Comparison of ENCODE assay signal across 9 cellular contexts in the genomic region with DNA sequence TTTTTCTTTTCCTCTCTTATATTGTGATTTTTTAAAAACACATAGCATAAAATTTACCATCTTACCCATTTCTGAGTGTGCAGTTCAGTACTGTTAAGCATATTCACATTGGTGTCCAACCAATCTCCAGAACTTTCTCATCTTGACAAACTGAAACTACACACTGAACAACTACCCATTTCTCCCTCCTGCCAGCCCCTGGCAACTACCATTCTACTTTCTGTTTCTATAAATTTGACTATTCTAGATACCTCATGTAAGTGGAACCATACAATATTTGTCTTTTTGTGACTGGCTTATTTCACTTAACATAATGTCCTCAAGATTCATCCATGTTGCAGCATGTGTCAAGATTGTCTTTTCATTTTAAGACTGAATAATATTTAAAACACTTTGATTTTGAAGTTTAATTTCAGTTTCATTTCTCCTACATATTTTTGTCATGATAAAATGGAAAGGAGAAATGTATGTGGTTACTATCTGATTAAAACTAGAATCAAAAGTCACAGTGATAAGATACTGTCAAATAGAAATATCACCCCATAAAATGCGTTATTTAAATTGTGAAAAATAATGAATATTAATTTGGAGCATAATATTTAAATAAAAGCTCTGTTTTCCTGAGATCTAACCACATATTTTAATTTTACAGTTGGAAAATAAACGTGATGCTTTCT.
DNase-seq lines count a peak whose midpoint lies in the region; ATAC-seq, FAIRE-seq and TF ChIP-seq lines count a peak whose summit lies in the region.
"Had no signal": no experiment of that assay in that cellular context is flagged by ENCODE, and none has a peak within 500 bp of the region (broad histone marks: within the 10 kb centered on the region; RNA-seq: fewer than 3 reads in every experiment).

No MANE protein-coding gene starts in this region.

- H3K23ac ChIP-seq in mesenchymal stem cell (ENCODE audit: low read length in 2 of 2), result no peak overlapping the region

- H3K4me1 ChIP-seq in mesenchymal stem cell (ENCODE audit: control insufficient read depth, insufficient read depth, low read depth, low read length), result no peaks in the 10 kb centered on the region
- no peaks in the 10 kb centered on the region for H3K4me1 ChIP-seq in suprapubic skin

- TF ChIP-seq CTCF in choroid plexus epithelial cell (conservative IDR thresholded peaks at IDR 0.05; ENCODE audit: low read depth, low read length) (no peak), suprapubic skin (IDR thresholded peaks at IDR 0.05) (no peak)

- H2BK15ac ChIP-seq in mesenchymal stem cell (ENCODE audit: low read depth, poor library complexity, severe bottlenecking), result no peak overlapping the region

- H3K9me3 ChIP-seq in mesenchymal stem cell (ENCODE audit: control insufficient read depth, low read length), result no peaks in the 10 kb centered on the region
- no peaks in the 10 kb centered on the region for H3K9me3 ChIP-seq in suprapubic skin

- H4K91ac ChIP-seq in mesenchymal stem cell (ENCODE audit: low read length), result no peak overlapping the region

- H3K9ac ChIP-seq in mesenchymal stem cell (ENCODE audit: low read length), result no peak overlapping the region

- no peaks in the 10 kb centered on the region for H3K79me1 ChIP-seq in mesenchymal stem cell (replicated peaks; ENCODE audit: low read length, poor library complexity, severe bottlenecking)

- H3K4ac ChIP-seq in mesenchymal stem cell (ENCODE audit: low read depth in 1 of 2, low read length in 2 of 2), result no peak overlapping the region

- peak; percentile 5 for DNase-seq in choroid plexus epithelial cell (ENCODE audit: low read depth)
- DNase-seq in DMS 273 (lab: John Stamatoyannopoulos, UW; ENCODE audit: unreplicated experiment), result no peak
- DNase-seq in mesenchymal stem cell, result no peak
- no peak for DNase-seq in HTR-8/SVneo (ENCODE audit: insufficient read length, low spot score)
- DNase-seq in suprapubic skin (ENCODE audit: low spot score in 2 of 2), result no peak

- no peak overlapping the region for H2BK120ac ChIP-seq in mesenchymal stem cell (ENCODE audit: low read depth, low read length)

- no peak for TF ChIP-seq POLR2A in GM18505 (IDR thresholded peaks at IDR 0.05; ENCODE audit: borderline replicate concordance, extremely low read depth, insufficient read depth, insufficient read length)
- TF ChIP-seq POLR2A in suprapubic skin (IDR thresholded peaks at IDR 0.05), result no peak

- H3K27ac ChIP-seq in mesenchymal stem cell (ENCODE audit: low read length, poor library complexity, severe bottlenecking) (no peak overlapping the region), suprapubic skin (no peak overlapping the region)
- H3K27ac ChIP-seq: epithelial cell of prostate had no signal

- peaks cover 4 to 50% of the 10 kb centered on the region in 2 experiments for H3K36me3 ChIP-seq in mesenchymal stem cell (ENCODE audit: control insufficient read depth in 1 of 2, insufficient read depth in 2 of 2, low read depth in 1 of 2, low read length in 2 of 2)
- peaks cover 11% of the 10 kb centered on the region for H3K36me3 ChIP-seq in suprapubic skin

- ATAC-seq in GM18505 (IDR thresholded peaks at IDR 0.05; ENCODE audit: unreplicated experiment) (peak; percentile 83), GM21515 (IDR thresholded peaks at IDR 0.05; ENCODE audit: unreplicated experiment) (peak; percentile 64), HG03439 (IDR thresholded peaks at IDR 0.05; ENCODE audit: unreplicated experiment) (peak; percentile 73)

- H2AK5ac ChIP-seq in mesenchymal stem cell (ENCODE audit: low read length, severe bottlenecking), result no peak overlapping the region

- H3K4me2 ChIP-seq in mesenchymal stem cell (ENCODE audit: low read length, poor library complexity, severe bottlenecking), result no peak overlapping the region

- no peak for TF ChIP-seq EP300 in suprapubic skin (IDR thresholded peaks at IDR 0.05)

- no peak overlapping the region for H2BK5ac ChIP-seq in mesenchymal stem cell (ENCODE audit: low read depth, low read length, poor library complexity, severe bottlenecking)

- no peak for FAIRE-seq in HTR-8/SVneo (lab: Jason Lieb, UNC)

- H2BK12ac ChIP-seq in mesenchymal stem cell (ENCODE audit: low read length in 2 of 2), result no peak overlapping the region

- H3K14ac ChIP-seq in mesenchymal stem cell (ENCODE audit: low read length in 2 of 2), result no peak overlapping the region

- no peak overlapping the region for H3K4me3 ChIP-seq in choroid plexus epithelial cell (ENCODE audit: low read depth, low read length)
- H3K4me3 ChIP-seq in mesenchymal stem cell (ENCODE audit: insufficient read depth in 1 of 2, low read depth in 1 of 2, low read length in 2 of 2), result no peak overlapping the region
- H3K4me3 ChIP-seq in suprapubic skin, result no peak overlapping the region

- H3K18ac ChIP-seq in mesenchymal stem cell (ENCODE audit: low read depth in 1 of 2, low read length in 2 of 2), result no peak overlapping the region

- H3K27me3 ChIP-seq in mesenchymal stem cell (ENCODE audit: control insufficient read depth in 1 of 2, insufficient read depth in 1 of 2, low read length in 2 of 2) (no peaks in the 10 kb centered on the region), suprapubic skin (no peaks in the 10 kb centered on the region)

- no peak overlapping the region for H2AFZ ChIP-seq in mesenchymal stem cell (ENCODE audit: low read depth, low read length)

- no CpG with 5 or more reads among the region's 2 CpGs for WGBS in mesenchymal stem cell
- WGBS in suprapubic skin, result 92% methylated on average over 2 of the region's 2 CpGs

- H4K8ac ChIP-seq in mesenchymal stem cell (ENCODE audit: low read length), result no peak overlapping the region
